8 cellular contexts compared by ENCODE assay signal in genomic region chr15:30859091-30859874, GRCh38. TPM values are rescaled to one million over a fixed set of nuclear protein-coding genes. Genes with fewer than 3 reads are reported as not detected.
DNase-seq lines count a peak whose midpoint lies in the region; TF ChIP-seq lines count a peak whose summit lies in the region.

No MANE protein-coding gene starts in this region.

- intact Hi-C loops in spleen (cut with DNase I; ENCODE audit: low total_unique reads) (no loop called here), posterior cingulate gyrus (cut with DNase I) (no loop called here)

- H3K4me1 ChIP-seq in spleen: no peaks in the 10 kb centered on the region

- peaks cover 0 to 7% (median 2%) of the 10 kb centered on the region in 8 donors for H3K9me3 ChIP-seq in spleen

- TF ChIP-seq POLR2A in spleen (IDR thresholded peaks at IDR 0.05): no peak

- no peak overlapping the region for H3K4me3 ChIP-seq in spleen

- DNase-seq in activated gamma-delta T cell treated with Interleukin-2 at 50 U/mL for 16 hours: peak; percentile 8
- DNase-seq in activated gamma-delta T cell (lab: John Stamatoyannopoulos, UW): no peak
- DNase-seq in RPMI7951 (ENCODE audit: low read depth): peak; percentile 23
- DNase-seq in foreskin melanocyte: peak; percentile 10
- no peak for DNase-seq in spleen
- no peak for DNase-seq in cortex of kidney (lab: John Stamatoyannopoulos, UW)
- DNase-seq in occipital lobe (lab: John Stamatoyannopoulos, UW): no peak
- DNase-seq in posterior cingulate gyrus: no peak

- TF ChIP-seq CTCF in spleen (IDR thresholded peaks at IDR 0.05 in 8 of 11, conservative IDR thresholded peaks at IDR 0.05 in 3 of 11): peak in 9 of 11 experiments; percentile 25 to 61 (median 52)

- 21 to 27% (median 23%) methylated on average over 7 of the region's 7 CpGs for WGBS in spleen, 5 donors

- H3K27ac ChIP-seq in spleen: no peak overlapping the region

- H3K36me3 ChIP-seq in spleen: no peaks in the 10 kb centered on the region

- no peaks in the 10 kb centered on the region for H3K27me3 ChIP-seq in spleen (replicated peaks in 1 of 7)

RNA-seq across cellular contexts. Expression of gene FAN1, which starts 44.4 kb away (rescaled TPM):
- total RNA-seq in RPMI7951 (2014; rRNA removed; shearing (Covaris generic)): 4.8 and 5.0 TPM in 2 replicates
- total RNA-seq in spleen: 10 to 100 TPM in 6 of 7 donors, 1 to 10 TPM in 1; 7.6 to 22.1 (median 12.7) TPM
- 10 to 100 TPM in 1 of 3 donors, 1 to 10 TPM in 2; 6.5 to 13.3 (median 8.9) TPM for polyA plus RNA-seq in spleen
- total RNA-seq in occipital lobe: 32.6 TPM

Comparison
In these comparisons a context has a peak if more than half of its experiments do, and no peak if none do; other contexts are left out.
1. DNase-seq: peak in activated gamma-delta T cell treated with Interleukin-2 at 50 U/mL for 16 hours (single experiment), RPMI7951 (single experiment) and foreskin melanocyte (single experiment); none in activated gamma-delta T cell (single experiment), spleen (single experiment), cortex of kidney (single experiment), occipital lobe (single experiment) and posterior cingulate gyrus (0 of 10).